8 cellular contexts compared by ENCODE assay signal in genomic region chr12:124995200-124995961, GRCh38. TPM values are rescaled to one million over a fixed set of nuclear protein-coding genes. Genes with fewer than 3 reads are reported as not detected.
DNase-seq lines count a peak whose midpoint lies in the region; ATAC-seq, FAIRE-seq and TF ChIP-seq lines count a peak whose summit lies in the region.

No MANE protein-coding gene starts in this region.

- POLR2A ChIA-PET in A673 (lab: Charles Lee; ENCODE audit: low non-redundant PET) (no interaction called here), RWPE1 (lab: Yijun Ruan, JAX; ENCODE audit: low non-redundant PET) (no interaction called here)

- no peak for FAIRE-seq in H54 (lab: Jason Lieb, UNC)

- DNase-seq in A673 (ENCODE audit: low spot score) (no peak), RWPE1 (ENCODE audit: low spot score) (no peak), AG08396 (ENCODE audit: low spot score) (no peak), H54 (ENCODE audit: insufficient read length, low spot score) (no peak)

- ATAC-seq in GM18499 (IDR thresholded peaks at IDR 0.05; ENCODE audit: insufficient read depth, unreplicated experiment): peak; percentile 27
- ATAC-seq in GM18861 (IDR thresholded peaks at IDR 0.05; ENCODE audit: unreplicated experiment): no peak
- no peak for ATAC-seq in HG03442 (IDR thresholded peaks at IDR 0.05; ENCODE audit: unreplicated experiment)

- H3K4me3 ChIP-seq in A673 (ENCODE audit: low read depth, low read length, poor library complexity, severe bottlenecking) (peak overlapping the region; percentile 61), iPS-18a (ENCODE audit: low read length) (peak overlapping the region; percentile 82)

- BruUV-seq in A673 (replicated peaks; lab: Mats Ljungman, UMichigan): no TSS peak

- intact Hi-C loops in A673 (cut with micrococcal nuclease; ENCODE audit: unreplicated experiment): no loop called here

- H3K27me3 ChIP-seq in A673 (replicated peaks; ENCODE audit: insufficient read depth, low read depth, low read length, poor library complexity) (no peaks in the 10 kb centered on the region), iPS-18a (ENCODE audit: control insufficient read depth, insufficient read depth, low read length) (peaks cover 11% of the 10 kb centered on the region)

- no peak for TF ChIP-seq CTCF in A673 (conservative IDR thresholded peaks at IDR 0.05; ENCODE audit: low read depth, low read length)
- no peak for TF ChIP-seq CTCF in RWPE1 (conservative IDR thresholded peaks at IDR 0.05; ENCODE audit: low read depth)

- H3K36me3 ChIP-seq in A673 (ENCODE audit: insufficient read depth, low read length, poor library complexity, severe bottlenecking) (no peaks in the 10 kb centered on the region), iPS-18a (ENCODE audit: control insufficient read depth, low read depth, low read length) (no peaks in the 10 kb centered on the region)

- CTCF ChIA-PET in A673 (lab: Charles Lee): no interaction called here
- CTCF ChIA-PET in RWPE1 (lab: Yijun Ruan, JAX): interaction anchor here (0.6 to 0.7 kb wide), 2 partner anchors 46 to 129 kb away, joined by 3 read pairs; no protein-coding TSS in a partner anchor

- H3K27ac ChIP-seq in A673 (ENCODE audit: low read depth, low read length, poor library complexity, severe bottlenecking): peak overlapping the region; percentile 32
- peak overlapping the region; percentile 20; the same call in 1 of the 2 replicates for H3K27ac ChIP-seq in RWPE1
- H3K27ac ChIP-seq in iPS-18a (ENCODE audit: low read length): no peak overlapping the region

- TF ChIP-seq POLR2A in H54 (IDR thresholded peaks at IDR 0.05; ENCODE audit: low read depth, low read length): no peak

- H3K9ac ChIP-seq in iPS-18a (ENCODE audit: low read length): no peak overlapping the region

- H3K4me1 ChIP-seq in A673 (ENCODE audit: insufficient read depth, low read length, poor library complexity, severe bottlenecking) (peaks cover 13% of the 10 kb centered on the region), iPS-18a (ENCODE audit: control insufficient read depth, low read depth, low read length) (peaks cover 13% of the 10 kb centered on the region)

- no peaks in the 10 kb centered on the region for H3K9me3 ChIP-seq in A673 (ENCODE audit: low read depth, low read length, poor library complexity, severe bottlenecking)
- H3K9me3 ChIP-seq in iPS-18a (ENCODE audit: control insufficient read depth, low read depth, low read length): no peaks in the 10 kb centered on the region

RNA-seq across cellular contexts. Expression of gene BRI3BP, which starts 1.9 kb away (rescaled TPM):
- 24.1 and 26.0 TPM in 2 replicates for total RNA-seq in A673 (2021)

RNA-seq across cellular contexts. Expression of gene DHX37, which starts 6.5 kb away (rescaled TPM):
- 43.9 and 57.4 TPM in 2 replicates for total RNA-seq in A673 (2021)
